ENCODE assay signal across 29 cellular contexts in genomic region chr7:83211685-83212084, GRCh38. TPM values are rescaled to one million over a fixed set of nuclear protein-coding genes. Genes with fewer than 3 reads are reported as not detected.
"Had no signal": no experiment of that assay in that cellular context is flagged by ENCODE, and none has a peak within 500 bp of the region (broad histone marks: within the 10 kb centered on the region; RNA-seq: fewer than 3 reads in every experiment).

No MANE protein-coding gene starts in this region.

- H3K27ac Mint-ChIP-seq: activated CD4-positive, alpha-beta T cell treated with anti-CD3 and anti-CD28 coated beads for 36 hours; activated CD4-positive, alpha-beta T cell treated with anti-CD3 and anti-CD28 coated beads, Interleukin-2, amount 10 ng/mL, durations not matched to agents 7 days and 5 days; activated CD8-positive, alpha-beta T cell treated with anti-CD3 and anti-CD28 coated beads, Interleukin-2, amount 10 ng/mL, durations not matched to agents 7 days and 5 days; activated naive CD4-positive, alpha-beta T cell treated with anti-CD3 and anti-CD28 coated beads, Interleukin-2, amount 50 U/mL, for 24 hours; activated naive CD8-positive, alpha-beta T cell treated with anti-CD3 and anti-CD28 coated beads, Interleukin-2, amount 10 ng/mL, durations not matched to agents 7 days and 5 days; activated T-cell treated with anti-CD3 and anti-CD28 coated beads, Interleukin-2, amount 50 U/mL, for 24 hours; activated T-helper 2 cell treated with anti-CD3 and anti-CD28 coated beads, Interferon-gamma antibody, Interleukin-2, Interleukin-4, amounts not matched to agents 10 μg/mL and 5 μg/mL and 100 μg/mL, durations not matched to agents 14 hours and 24 hours and 36 hours; T-helper 2 cell treated with Interferon-gamma antibody and Interleukin-4, amounts not matched to agents 5 μg/mL and 100 μg/mL, for 36 hours had no signal

- H3K27ac ChIP-seq: ascending aorta, cardiac muscle cell, PC-9, SK-N-MC had no signal

- H3K4me2 ChIP-seq: PC-9 had no signal

- H3K4me3 Mint-ChIP-seq: activated CD4-positive, alpha-beta T cell treated with anti-CD3 and anti-CD28 coated beads for 36 hours; activated CD4-positive, alpha-beta T cell treated with anti-CD3 and anti-CD28 coated beads, Interleukin-2, amount 10 ng/mL, durations not matched to agents 7 days and 5 days; activated CD8-positive, alpha-beta T cell treated with anti-CD3 and anti-CD28 coated beads, Interleukin-2, amount 10 ng/mL, durations not matched to agents 7 days and 5 days; activated naive CD4-positive, alpha-beta T cell treated with anti-CD3 and anti-CD28 coated beads, Interleukin-2, amount 50 U/mL, for 24 hours; activated naive CD8-positive, alpha-beta T cell treated with anti-CD3 and anti-CD28 coated beads, Interleukin-2, amount 10 ng/mL, durations not matched to agents 7 days and 5 days; activated T-cell treated with anti-CD3 and anti-CD28 coated beads, Interleukin-2, amount 50 U/mL, for 24 hours; central memory CD8-positive, alpha-beta T cell; T-helper 2 cell treated with Interferon-gamma antibody and Interleukin-4, amounts not matched to agents 5 μg/mL and 100 μg/mL, for 36 hours had no signal

- ATAC-seq: activated CD4-positive, alpha-beta T cell treated with anti-CD3 and anti-CD28 coated beads for 36 hours; activated CD4-positive, CD25-positive, alpha-beta regulatory T cell treated with anti-CD3 and anti-CD28 coated beads, Interleukin-2, amount 50 U/mL, for 24 hours; activated CD8-positive, alpha-beta T cell treated with anti-CD3 and anti-CD28 coated beads, Interleukin-2, amount 10 ng/mL, durations not matched to agents 7 days and 5 days had no signal

- H3K36me3 Mint-ChIP-seq: activated naive CD4-positive, alpha-beta T cell treated with anti-CD3 and anti-CD28 coated beads, Interleukin-2, amount 50 U/mL, for 24 hours; activated naive CD8-positive, alpha-beta T cell treated with anti-CD3 and anti-CD28 coated beads, Interleukin-2, amount 10 ng/mL, durations not matched to agents 7 days and 5 days had no signal

- H3K4me1 Mint-ChIP-seq: activated CD4-positive, alpha-beta T cell treated with anti-CD3 and anti-CD28 coated beads for 36 hours; activated CD4-positive, alpha-beta T cell treated with anti-CD3 and anti-CD28 coated beads, Interleukin-2, amount 10 ng/mL, durations not matched to agents 7 days and 5 days; activated naive CD4-positive, alpha-beta T cell treated with anti-CD3 and anti-CD28 coated beads, Interleukin-2, amount 50 U/mL, for 24 hours; activated naive CD8-positive, alpha-beta T cell treated with anti-CD3 and anti-CD28 coated beads, Interleukin-2, amount 10 ng/mL, durations not matched to agents 7 days and 5 days; central memory CD8-positive, alpha-beta T cell had no signal

- H3K9me3 Mint-ChIP-seq: activated CD4-positive, alpha-beta T cell treated with anti-CD3 and anti-CD28 coated beads, Interleukin-2, amount 10 ng/mL, durations not matched to agents 7 days and 5 days; activated naive CD8-positive, alpha-beta T cell treated with anti-CD3 and anti-CD28 coated beads, Interleukin-2, amount 10 ng/mL, durations not matched to agents 7 days and 5 days; activated T-cell treated with anti-CD3 and anti-CD28 coated beads, Interleukin-2, amount 50 U/mL, for 24 hours; activated T-helper 2 cell treated with anti-CD3 and anti-CD28 coated beads, Interferon-gamma antibody, Interleukin-2, Interleukin-4, amounts not matched to agents 10 μg/mL and 5 μg/mL and 100 μg/mL, durations not matched to agents 14 hours and 24 hours and 36 hours; T-helper 2 cell treated with Interferon-gamma antibody and Interleukin-4, amounts not matched to agents 5 μg/mL and 100 μg/mL, for 36 hours had no signal

- H3K36me3 ChIP-seq: ascending aorta, cardiac muscle cell had no signal

- H3K27me3 ChIP-seq: ascending aorta, cardiac muscle cell had no signal

- H3K4me3 ChIP-seq: ascending aorta, cardiac muscle cell, PC-9, SK-N-MC had no signal

- H3K4me1 ChIP-seq: ascending aorta had no signal

- DNase-seq: activated CD4-positive, alpha-beta T cell treated with anti-CD3 and anti-CD28 coated beads for 36 hours; activated CD4-positive, alpha-beta T cell treated with anti-CD3 and anti-CD28 coated beads, Interleukin-2, amount 10 ng/mL, durations not matched to agents 7 days and 5 days; activated CD4-positive, alpha-beta T cell treated with anti-CD3 and anti-CD28 coated beads, Interleukin-2, amount 50 U/mL, for 48 hours; activated CD8-positive, alpha-beta T cell treated with anti-CD3 and anti-CD28 coated beads, Interleukin-2, amount 10 ng/mL, durations not matched to agents 7 days and 5 days; activated gamma-delta T cell; activated naive CD4-positive, alpha-beta T cell treated with Interleukin-2 at 50 U/mL for 16 hours; activated naive CD8-positive, alpha-beta T cell treated with anti-CD3 and anti-CD28 coated beads, Interleukin-2, amount 10 ng/mL, durations not matched to agents 7 days and 5 days; activated T-cell treated with anti-CD3 and anti-CD28 coated beads, Interleukin-2, amount 50 U/mL, for 24 hours; amygdala; Karpas-422; NCI-H1105; NCI-H1417 treated with DMSO at 0.1 percent for 48 hours; NCI-H1694; NCI-H2029; NCI-H345; NCI-H526; NCI-H748 treated with DMSO at 0.1 percent for 48 hours; NK-92 treated with Interleukin-12 subunit alpha and Interleukin-12 subunit beta, amount 100 ng/mL, for 24 hours; PC-9; Right ventricle myocardium superior had no signal

- H3K9me3 ChIP-seq: ascending aorta had no signal

- H2AFZ ChIP-seq: PC-9 had no signal

- H3K27me3 Mint-ChIP-seq: activated CD4-positive, alpha-beta T cell treated with anti-CD3 and anti-CD28 coated beads for 36 hours; activated CD4-positive, alpha-beta T cell treated with anti-CD3 and anti-CD28 coated beads, Interleukin-2, amount 10 ng/mL, durations not matched to agents 7 days and 5 days; activated naive CD4-positive, alpha-beta T cell treated with anti-CD3 and anti-CD28 coated beads, Interleukin-2, amount 50 U/mL, for 24 hours; activated naive CD8-positive, alpha-beta T cell treated with anti-CD3 and anti-CD28 coated beads, Interleukin-2, amount 10 ng/mL, durations not matched to agents 7 days and 5 days; activated T-cell treated with anti-CD3 and anti-CD28 coated beads, Interleukin-2, amount 50 U/mL, for 24 hours; central memory CD8-positive, alpha-beta T cell had no signal

RNA-seq across cellular contexts. Expression of gene PCLO, which starts 49.0 kb away (rescaled TPM):
- total RNA-seq: activated CD4-positive, alpha-beta T cell treated with anti-CD3 and anti-CD28 coated beads, Interleukin-2, amount 10 ng/mL, durations not matched to agents 7 days and 5 days; activated CD8-positive, alpha-beta T cell treated with anti-CD3 and anti-CD28 coated beads, Interleukin-2, amount 10 ng/mL, durations not matched to agents 7 days and 5 days; activated naive CD8-positive, alpha-beta T cell treated with anti-CD3 and anti-CD28 coated beads, Interleukin-2, amount 10 ng/mL, durations not matched to agents 7 days and 5 days; activated T-helper 2 cell treated with anti-CD3 and anti-CD28 coated beads, Interferon-gamma antibody, Interleukin-2, Interleukin-4, amounts not matched to agents 10 μg/mL and 5 μg/mL and 100 μg/mL, durations not matched to agents 14 hours and 24 hours and 36 hours; T-helper 1 cell treated with Interleukin-12 subunit alpha and Interleukin-12 subunit beta and Interleukin-4 antibody, amounts not matched to agents 30 ng/mL and 1 ng/mL, for 36 hours had no signal
